In the genomic region with DNA sequence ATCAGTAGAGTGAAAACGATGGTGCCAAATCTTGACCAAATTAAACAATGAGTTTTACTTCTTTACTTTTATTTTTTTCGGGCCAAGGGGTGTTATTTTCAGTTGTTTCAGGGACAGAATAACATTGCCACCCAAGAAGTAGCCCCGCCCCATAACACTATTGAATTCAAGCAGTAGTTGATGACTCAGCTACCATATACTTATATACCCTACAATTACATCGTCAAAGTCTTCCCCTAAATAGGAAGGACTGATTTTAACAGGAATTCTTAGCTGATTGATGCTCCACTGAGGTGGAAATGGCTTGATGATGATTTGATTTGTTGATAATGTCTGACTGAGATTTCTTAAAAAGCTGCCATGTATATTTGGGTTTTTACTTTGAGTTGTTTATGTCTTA, we compare ENCODE assay signal across 1 cellular context.
TF ChIP-seq lines count a peak whose summit lies in the region.

No MANE protein-coding gene starts in this region.

TF ChIP-seq in HEK293, 187 proteins besides CTCF, POLR2A, EP300 and RAD21 (continued from another document):
- TF ChIP-seq, protein P1, sequence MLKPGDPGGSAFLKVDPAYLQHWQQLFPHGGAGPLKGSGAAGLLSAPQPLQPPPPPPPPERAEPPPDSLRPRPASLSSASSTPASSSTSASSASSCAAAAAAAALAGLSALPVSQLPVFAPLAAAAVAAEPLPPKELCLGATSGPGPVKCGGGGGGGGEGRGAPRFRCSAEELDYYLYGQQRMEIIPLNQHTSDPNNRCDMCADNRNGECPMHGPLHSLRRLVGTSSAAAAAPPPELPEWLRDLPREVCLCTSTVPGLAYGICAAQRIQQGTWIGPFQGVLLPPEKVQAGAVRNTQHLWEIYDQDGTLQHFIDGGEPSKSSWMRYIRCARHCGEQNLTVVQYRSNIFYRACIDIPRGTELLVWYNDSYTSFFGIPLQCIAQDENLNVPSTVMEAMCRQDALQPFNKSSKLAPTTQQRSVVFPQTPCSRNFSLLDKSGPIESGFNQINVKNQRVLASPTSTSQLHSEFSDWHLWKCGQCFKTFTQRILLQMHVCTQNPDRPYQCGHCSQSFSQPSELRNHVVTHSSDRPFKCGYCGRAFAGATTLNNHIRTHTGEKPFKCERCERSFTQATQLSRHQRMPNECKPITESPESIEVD (tag by site-specific recombination; IDR thresholded peaks at IDR 0.05): peak; percentile 55
TF ChIP-seq in HEK293: peak in this region for 6.
